Comparison of ENCODE assay signal across 8 cellular contexts in the genomic region with DNA sequence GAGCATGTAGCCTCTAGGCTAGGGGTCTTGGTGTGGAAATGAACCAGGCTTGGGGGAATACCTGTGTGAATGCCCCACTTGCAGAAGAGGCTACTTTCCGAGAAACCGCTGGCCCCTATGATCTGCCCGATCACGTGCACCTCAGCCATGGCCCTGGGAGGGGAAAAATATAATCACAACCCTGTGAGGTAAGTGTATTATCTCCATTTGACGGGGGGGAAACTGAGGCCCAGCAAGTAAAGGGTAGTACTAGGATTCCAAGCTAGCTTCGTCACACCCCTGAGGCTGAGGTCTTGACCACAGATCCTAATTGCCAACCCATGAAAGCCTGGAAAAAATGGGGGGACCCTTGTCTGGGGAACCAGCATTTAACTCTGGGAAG. TPM values are rescaled to one million over a fixed set of nuclear protein-coding genes. Genes with fewer than 3 reads are reported as not detected.
DNase-seq lines count a peak whose midpoint lies in the region; ATAC-seq, FAIRE-seq and TF ChIP-seq lines count a peak whose summit lies in the region.

No MANE protein-coding gene starts in this region.

- peak overlapping the region; percentile 86 for H3K4me3 Mint-ChIP-seq in activated T-cell treated with anti-CD3 and anti-CD28 coated beads, Interleukin-2, amount 50 U/mL, for 4 hours

- H3K4me1 ChIP-seq in HepG2 (ENCODE audit: insufficient read depth, low read length) (peaks cover 50% of the 10 kb centered on the region), thyroid gland (peaks cover 18 to 32% of the 10 kb centered on the region in 2 donors)

- H3K36me3 ChIP-seq in HepG2 (replicated peaks in 1 of 2; ENCODE audit: control insufficient read depth in 1 of 2, insufficient read depth in 2 of 2, low read length in 2 of 2) (no peaks in the 10 kb centered on the region), thyroid gland (no peaks in the 10 kb centered on the region)

- no peak for TF ChIP-seq EP300 in HepG2 (IDR thresholded peaks at IDR 0.05; ENCODE audit: low read depth in 2 of 2, low read length in 2 of 2)
- no peak for TF ChIP-seq EP300 in HepG2 (CRISPR knock-in tag; IDR thresholded peaks at IDR 0.05; ENCODE audit: borderline replicate concordance)

- TF ChIP-seq POLR2A in HepG2 (IDR thresholded peaks at IDR 0.05; ENCODE audit: insufficient read depth in 1 of 2, low read depth in 2 of 2, low read length in 2 of 2) (no peak), thyroid gland (IDR thresholded peaks at IDR 0.05) (no peak)

- peak overlapping the region; percentile 70 to 87 (median 84) for H3K4me3 ChIP-seq in HepG2 (replicated peaks in 1 of 3; ENCODE audit: insufficient read depth in 1 of 3, low read depth in 2 of 3, low read length in 3 of 3)
- peak overlapping the region in 2 of 3 donors; percentile 16 to 60 for H3K4me3 ChIP-seq in thyroid gland (replicated peaks in 1 of 3)

- no peak for DNase-seq in activated T-cell treated with anti-CD3 and anti-CD28 coated beads, Interleukin-2, amount 50 U/mL, for 4 hours
- no peak for DNase-seq in activated T-cell treated with anti-CD3 and anti-CD28 coated beads for 4 hours
- DNase-seq in HepG2 (ENCODE audit: low spot score), result no peak
- no peak for DNase-seq in thyroid gland
- DNase-seq in ecto neural progenitor cell (ENCODE audit: low spot score), result no peak

- CTCF ChIA-PET in HepG2 (lab: Yijun Ruan, JAX; ENCODE audit: low intra/inter-chr PET ratio, low total read pairs), result no interaction called here

- H3K9me3 ChIP-seq in HepG2 (ENCODE audit: low read length) (no peaks in the 10 kb centered on the region), thyroid gland (no peaks in the 10 kb centered on the region)

- intact Hi-C loops in HepG2 (cut with micrococcal nuclease; ENCODE audit: unreplicated experiment), result no loop called here
- intact Hi-C loops in thyroid gland (cut with DNase I), result no loop called here

- TSS peak; percentile 89 for BruUV-seq in HepG2 (replicated peaks; lab: Mats Ljungman, UMichigan)

- 67% methylated on average over 6 of the region's 6 CpGs for WGBS in HepG2 (ENCODE audit: low lambda C conversion rate)
- whole genome bisulfite sequencing in thyroid gland, 2 donors, result 50 to 62% methylated on average over 4 to 6 of the region's 6 CpGs

- peaks cover 38% of the 10 kb centered on the region for H3K4me1 Mint-ChIP-seq in activated T-cell treated with anti-CD3 and anti-CD28 coated beads, Interleukin-2, amount 50 U/mL, for 4 hours (ENCODE audit: low read depth)

- H3K27me3 ChIP-seq in HepG2 (ENCODE audit: control insufficient read depth in 1 of 2, insufficient read depth in 2 of 2, low read length in 2 of 2) (no peaks in the 10 kb centered on the region; a peak in 2 of 5 replicates), thyroid gland (no peaks in the 10 kb centered on the region)

- TF ChIP-seq CTCF in HepG2 (CRISPR knock-in tag; IDR thresholded peaks at IDR 0.05) (no peak), thyroid gland (IDR thresholded peaks at IDR 0.05) (no peak)

- H3K27ac ChIP-seq in angular gyrus (ENCODE audit: low read depth, low read length) (peak overlapping the region; percentile 100), HepG2 (ENCODE audit: extremely low read length, insufficient read depth, low read length) (peak overlapping the region; percentile 95), thyroid gland (peak overlapping the region; percentile 97 to 99 (median 99))

- peak overlapping the region; percentile 94 for H3K4me2 ChIP-seq in HepG2 (ENCODE audit: low read depth, low read length)

- H3K27me3 Mint-ChIP-seq in activated T-cell treated with anti-CD3 and anti-CD28 coated beads, Interleukin-2, amount 50 U/mL, for 4 hours (ENCODE audit: low read depth), result no peaks in the 10 kb centered on the region

- H3K36me3 Mint-ChIP-seq in activated T-cell treated with anti-CD3 and anti-CD28 coated beads, Interleukin-2, amount 50 U/mL, for 4 hours (ENCODE audit: insufficient read depth), result peaks cover under 1% of the 10 kb centered on the region

- in situ Hi-C loops in HepG2 (cut with HindIII; ENCODE audit: extremely low pct_ligation_motif_present, low pct_unique_long_range_greater_than_20kb), result no loop called here

- no peak for ATAC-seq in activated T-cell treated with anti-CD3 and anti-CD28 coated beads, Interleukin-2, amount 50 U/mL, for 4 hours
- ATAC-seq in HepG2 (no peak), HG02763 (IDR thresholded peaks at IDR 0.05; ENCODE audit: unreplicated experiment) (no peak), GM21576 (IDR thresholded peaks at IDR 0.05; ENCODE audit: unreplicated experiment) (no peak)

- no peak for FAIRE-seq in HepG2 (lab: Jason Lieb, UNC)

- POLR2A ChIA-PET in HepG2 (lab: Yijun Ruan, JAX), result interaction anchor here (0.6 to 3.3 kb wide), 17 partner anchors 8 to 137 kb away, joined by 3 to 41 read pairs (median 8); partner anchors contain the start of genes DMAC2, HNRNPUL1, TGFB1 and TMEM91

- no peaks in the 10 kb centered on the region for H3K9me3 Mint-ChIP-seq in activated T-cell treated with anti-CD3 and anti-CD28 coated beads, Interleukin-2, amount 50 U/mL, for 4 hours

- no peak for TF ChIP-seq RAD21 in HepG2 (CRISPR knock-in tag; IDR thresholded peaks at IDR 0.05)

- peak overlapping the region; percentile 28 for H2AFZ ChIP-seq in HepG2 (ENCODE audit: low read length)

- H3K79me2 ChIP-seq in HepG2 (ENCODE audit: insufficient read depth, low read length), result peaks cover 19% of the 10 kb centered on the region

- H3K9ac ChIP-seq in HepG2 (ENCODE audit: insufficient read depth, low read depth, low read length), result peak overlapping the region; percentile 98

- no peaks in the 10 kb centered on the region for H4K20me1 ChIP-seq in HepG2 (ENCODE audit: insufficient read depth, low read length)

RNA-seq across cellular contexts. Expression of gene B9D2, which starts 0.6 kb away (rescaled TPM):
- 1 to 10 TPM; 5.4 to 5.7 (median 5.7) TPM for total RNA-seq in activated T-cell treated with anti-CD3 and anti-CD28 coated beads, Interleukin-2, amount 50 U/mL, for 4 hours
- total RNA-seq in HepG2 (2016; rRNA removed; fragmentation: Illumina TruSeq; extraction: Trizol) (4.4 and 5.3 TPM in 2 replicates), thyroid gland (10 to 100 TPM in 2 of 4 donors, 1 to 10 TPM in 2; 5.9 to 12.5 (median 9.9) TPM)
- total RNA-seq in HepG2 (2016; cell fraction: cytosol; rRNA removed; fragmentation: Illumina TruSeq; extraction: Trizol; ENCODE audit: low read depth), result 1.6 and 2.5 TPM in 2 replicates
- total RNA-seq in HepG2 (2016; cell fraction: insoluble cytoplasmic fraction; rRNA removed; fragmentation: Illumina TruSeq; extraction: Trizol), result 4.5 and 4.8 TPM in 2 replicates
- 3.0 and 4.0 TPM in 2 replicates for total RNA-seq in HepG2 (2016; cell fraction: membrane; rRNA removed; fragmentation: Illumina TruSeq; extraction: Trizol)
- 2.3 and 2.6 TPM in 2 replicates for total RNA-seq in HepG2 (2016; cell fraction: nucleus; rRNA removed; fragmentation: Illumina TruSeq; extraction: Trizol)
- polyA plus RNA-seq in HepG2 (2011; rRNA removed), result 2.9 and 3.1 TPM in 2 replicates
- polyA plus RNA-seq in HepG2 (2011; cell fraction: cytosol; rRNA removed), result 2.1 and 3.5 TPM in 2 replicates
- 2.3 and 2.4 TPM in 2 replicates for polyA plus RNA-seq in HepG2 (2011; cell fraction: nucleus; rRNA removed)
- polyA plus RNA-seq in HepG2 (2012), result 1.1 and 1.5 TPM in 2 replicates
- polyA plus RNA-seq in HepG2 (2016; cell fraction: cytosol; fragmentation: Illumina TruSeq; extraction: Trizol; ENCODE audit: low read depth), result 1.9 TPM in 2 replicates
- 3.4 and 4.7 TPM in 2 replicates for polyA plus RNA-seq in HepG2 (2016; cell fraction: insoluble cytoplasmic fraction; fragmentation: Illumina TruSeq; extraction: Trizol; ENCODE audit: low read depth)
- 2.7 and 3.1 TPM in 2 replicates for polyA plus RNA-seq in HepG2 (2016; cell fraction: membrane; fragmentation: Illumina TruSeq; extraction: Trizol; ENCODE audit: low read depth)
- polyA plus RNA-seq in HepG2 (2016; cell fraction: nucleus; fragmentation: Illumina TruSeq; extraction: Trizol; ENCODE audit: insufficient read depth, low read depth), result 3.4 and 5.8 TPM in 2 replicates
- polyA minus RNA-seq in HepG2 (2011; rRNA and poly(A)+ RNA removed; ENCODE audit: low replicate concordance), result 2.0 and 4.3 TPM in 2 replicates
- polyA minus RNA-seq in HepG2 (2011; cell fraction: cytosol; rRNA and poly(A)+ RNA removed), result 1.2 and 1.5 TPM in 2 replicates
- polyA minus RNA-seq in HepG2 (2011; cell fraction: nucleus; rRNA and poly(A)+ RNA removed), result 0.90 and 2.5 TPM in 2 replicates

RNA-seq across cellular contexts. Expression of gene TGFB1, which starts 9.6 kb away (rescaled TPM):
- total RNA-seq in activated T-cell treated with anti-CD3 and anti-CD28 coated beads, Interleukin-2, amount 50 U/mL, for 4 hours, result 100 to 1,000 TPM; 134 to 168 (median 142) TPM
- total RNA-seq in HepG2 (2016; rRNA removed; fragmentation: Illumina TruSeq; extraction: Trizol) (2.7 and 4.1 TPM in 2 replicates), thyroid gland (10 to 100 TPM in 3 of 4 donors, 1 to 10 TPM in 1; 9.6 to 13.7 (median 11.0) TPM)
- total RNA-seq in HepG2 (2016; cell fraction: cytosol; rRNA removed; fragmentation: Illumina TruSeq; extraction: Trizol; ENCODE audit: low read depth), result 6.2 and 9.0 TPM in 2 replicates
- total RNA-seq in HepG2 (2016; cell fraction: insoluble cytoplasmic fraction; rRNA removed; fragmentation: Illumina TruSeq; extraction: Trizol), result 2.2 and 3.6 TPM in 2 replicates
- 12.7 and 14.7 TPM in 2 replicates for total RNA-seq in HepG2 (2016; cell fraction: membrane; rRNA removed; fragmentation: Illumina TruSeq; extraction: Trizol)
- total RNA-seq in HepG2 (2016; cell fraction: nucleus; rRNA removed; fragmentation: Illumina TruSeq; extraction: Trizol), result 3.0 and 7.5 TPM in 2 replicates
- polyA plus RNA-seq in HepG2 (2011; rRNA removed), result 5.4 and 6.2 TPM in 2 replicates
- 4.9 and 6.6 TPM in 2 replicates for polyA plus RNA-seq in HepG2 (2011; cell fraction: cytosol; rRNA removed)
- 24.0 and 30.3 TPM in 2 replicates for polyA plus RNA-seq in HepG2 (2011; cell fraction: nucleus; rRNA removed)
- 27.5 and 39.6 TPM in 2 replicates for polyA plus RNA-seq in HepG2 (2012)
- polyA plus RNA-seq in HepG2 (2016; cell fraction: cytosol; fragmentation: Illumina TruSeq; extraction: Trizol; ENCODE audit: low read depth), result 35.9 and 36.5 TPM in 2 replicates
- polyA plus RNA-seq in HepG2 (2016; cell fraction: insoluble cytoplasmic fraction; fragmentation: Illumina TruSeq; extraction: Trizol; ENCODE audit: low read depth), result 13.3 and 16.4 TPM in 2 replicates
- 49.5 and 52.5 TPM in 2 replicates for polyA plus RNA-seq in HepG2 (2016; cell fraction: membrane; fragmentation: Illumina TruSeq; extraction: Trizol; ENCODE audit: low read depth)
- 30.3 and 32.9 TPM in 2 replicates for polyA plus RNA-seq in HepG2 (2016; cell fraction: nucleus; fragmentation: Illumina TruSeq; extraction: Trizol; ENCODE audit: insufficient read depth, low read depth)
- polyA minus RNA-seq in HepG2 (2011; rRNA and poly(A)+ RNA removed; ENCODE audit: low replicate concordance), result 5.5 and 10.7 TPM in 2 replicates
- polyA minus RNA-seq in HepG2 (2011; cell fraction: cytosol; rRNA and poly(A)+ RNA removed), result 17.6 and 20.2 TPM in 2 replicates
- polyA minus RNA-seq in HepG2 (2011; cell fraction: nucleus; rRNA and poly(A)+ RNA removed), result 6.1 and 7.5 TPM in 2 replicates

RNA-seq across cellular contexts. Expression of gene TMEM91, which starts 13.0 kb away (rescaled TPM):
- total RNA-seq in activated T-cell treated with anti-CD3 and anti-CD28 coated beads, Interleukin-2, amount 50 U/mL, for 4 hours, result 1 to 10 TPM; 1.2 to 2.4 (median 1.5) TPM
- total RNA-seq in HepG2 (2016; rRNA removed; fragmentation: Illumina TruSeq; extraction: Trizol), result 6.3 and 8.4 TPM in 2 replicates
- 4.9 and 6.5 TPM in 2 replicates for total RNA-seq in HepG2 (2016; cell fraction: cytosol; rRNA removed; fragmentation: Illumina TruSeq; extraction: Trizol; ENCODE audit: low read depth)
- total RNA-seq in HepG2 (2016; cell fraction: insoluble cytoplasmic fraction; rRNA removed; fragmentation: Illumina TruSeq; extraction: Trizol), result 6.2 and 7.3 TPM in 2 replicates
- total RNA-seq in HepG2 (2016; cell fraction: membrane; rRNA removed; fragmentation: Illumina TruSeq; extraction: Trizol), result 3.9 and 4.6 TPM in 2 replicates
- 3.4 and 6.0 TPM in 2 replicates for total RNA-seq in HepG2 (2016; cell fraction: nucleus; rRNA removed; fragmentation: Illumina TruSeq; extraction: Trizol)
- 10.3 and 11.2 TPM in 2 replicates for polyA plus RNA-seq in HepG2 (2011; rRNA removed)
- 8.3 and 10.4 TPM in 2 replicates for polyA plus RNA-seq in HepG2 (2011; cell fraction: cytosol; rRNA removed)
- polyA plus RNA-seq in HepG2 (2011; cell fraction: nucleus; rRNA removed), result 23.1 and 25.5 TPM in 2 replicates
- 7.9 and 10.2 TPM in 2 replicates for polyA plus RNA-seq in HepG2 (2012)
- 4.9 and 5.8 TPM in 2 replicates for polyA plus RNA-seq in HepG2 (2016; cell fraction: cytosol; fragmentation: Illumina TruSeq; extraction: Trizol; ENCODE audit: low read depth)
- 5.7 and 7.2 TPM in 2 replicates for polyA plus RNA-seq in HepG2 (2016; cell fraction: insoluble cytoplasmic fraction; fragmentation: Illumina TruSeq; extraction: Trizol; ENCODE audit: low read depth)
- polyA plus RNA-seq in HepG2 (2016; cell fraction: membrane; fragmentation: Illumina TruSeq; extraction: Trizol; ENCODE audit: low read depth), result 4.2 and 4.9 TPM in 2 replicates
- 9.5 and 11.5 TPM in 2 replicates for polyA plus RNA-seq in HepG2 (2016; cell fraction: nucleus; fragmentation: Illumina TruSeq; extraction: Trizol; ENCODE audit: insufficient read depth, low read depth)
- 2.0 and 33.3 TPM in 2 replicates for polyA minus RNA-seq in HepG2 (2011; rRNA and poly(A)+ RNA removed; ENCODE audit: low replicate concordance)
- polyA minus RNA-seq in HepG2 (2011; cell fraction: cytosol; rRNA and poly(A)+ RNA removed), result 4.9 and 7.2 TPM in 2 replicates
- polyA minus RNA-seq in HepG2 (2011; cell fraction: nucleus; rRNA and poly(A)+ RNA removed), result 12.7 and 17.7 TPM in 2 replicates
- total RNA-seq in thyroid gland, result 10 to 100 TPM in 2 of 4 donors, 1 to 10 TPM in 2; 5.0 to 14.9 (median 9.0) TPM

RNA-seq across cellular contexts. Expression of gene EXOSC5, which starts 33.8 kb away (rescaled TPM):
- total RNA-seq in activated T-cell treated with anti-CD3 and anti-CD28 coated beads, Interleukin-2, amount 50 U/mL, for 4 hours, result 10 to 100 TPM; 86.3 to 95.5 (median 94.5) TPM
- total RNA-seq in HepG2 (2016; rRNA removed; fragmentation: Illumina TruSeq; extraction: Trizol) (23.6 and 24.1 TPM in 2 replicates), thyroid gland (10 to 100 TPM; 11.8 to 20.7 (median 14.2) TPM)
- total RNA-seq in HepG2 (2016; cell fraction: cytosol; rRNA removed; fragmentation: Illumina TruSeq; extraction: Trizol; ENCODE audit: low read depth), result 7.1 TPM in 2 replicates
- total RNA-seq in HepG2 (2016; cell fraction: insoluble cytoplasmic fraction; rRNA removed; fragmentation: Illumina TruSeq; extraction: Trizol), result 22.9 and 25.3 TPM in 2 replicates
- 5.9 and 7.1 TPM in 2 replicates for total RNA-seq in HepG2 (2016; cell fraction: membrane; rRNA removed; fragmentation: Illumina TruSeq; extraction: Trizol)
- 11.1 and 12.5 TPM in 2 replicates for total RNA-seq in HepG2 (2016; cell fraction: nucleus; rRNA removed; fragmentation: Illumina TruSeq; extraction: Trizol)
- polyA plus RNA-seq in HepG2 (2011; rRNA removed), result 26.5 and 31.5 TPM in 2 replicates
- 28.1 and 37.8 TPM in 2 replicates for polyA plus RNA-seq in HepG2 (2011; cell fraction: cytosol; rRNA removed)
- polyA plus RNA-seq in HepG2 (2011; cell fraction: nucleus; rRNA removed), result 19.3 and 20.0 TPM in 2 replicates
- polyA plus RNA-seq in HepG2 (2012), result 19.0 and 33.9 TPM in 2 replicates
- polyA plus RNA-seq in HepG2 (2016; cell fraction: cytosol; fragmentation: Illumina TruSeq; extraction: Trizol; ENCODE audit: low read depth), result 4.5 and 5.0 TPM in 2 replicates
- 23.1 and 25.5 TPM in 2 replicates for polyA plus RNA-seq in HepG2 (2016; cell fraction: insoluble cytoplasmic fraction; fragmentation: Illumina TruSeq; extraction: Trizol; ENCODE audit: low read depth)
- polyA plus RNA-seq in HepG2 (2016; cell fraction: membrane; fragmentation: Illumina TruSeq; extraction: Trizol; ENCODE audit: low read depth), result 3.8 and 5.4 TPM in 2 replicates
- 17.4 and 17.8 TPM in 2 replicates for polyA plus RNA-seq in HepG2 (2016; cell fraction: nucleus; fragmentation: Illumina TruSeq; extraction: Trizol; ENCODE audit: insufficient read depth, low read depth)
- 18.9 and 21.9 TPM in 2 replicates for polyA minus RNA-seq in HepG2 (2011; rRNA and poly(A)+ RNA removed; ENCODE audit: low replicate concordance)
- 11.7 and 13.1 TPM in 2 replicates for polyA minus RNA-seq in HepG2 (2011; cell fraction: cytosol; rRNA and poly(A)+ RNA removed)
- 7.5 and 9.0 TPM in 2 replicates for polyA minus RNA-seq in HepG2 (2011; cell fraction: nucleus; rRNA and poly(A)+ RNA removed)

RNA-seq across cellular contexts. Expression of gene BCKDHA, which starts 34.3 kb away (rescaled TPM):
- total RNA-seq in activated T-cell treated with anti-CD3 and anti-CD28 coated beads, Interleukin-2, amount 50 U/mL, for 4 hours, result 10 to 100 TPM; 23.7 to 29.1 (median 26.7) TPM
- total RNA-seq in HepG2 (2016; rRNA removed; fragmentation: Illumina TruSeq; extraction: Trizol) (9.7 and 11.8 TPM in 2 replicates), thyroid gland (10 to 100 TPM; 57.4 to 90.9 (median 85.6) TPM)
- 1.5 TPM in 2 replicates for total RNA-seq in HepG2 (2016; cell fraction: cytosol; rRNA removed; fragmentation: Illumina TruSeq; extraction: Trizol; ENCODE audit: low read depth)
- 6.9 and 10.5 TPM in 2 replicates for total RNA-seq in HepG2 (2016; cell fraction: insoluble cytoplasmic fraction; rRNA removed; fragmentation: Illumina TruSeq; extraction: Trizol)
- total RNA-seq in HepG2 (2016; cell fraction: membrane; rRNA removed; fragmentation: Illumina TruSeq; extraction: Trizol), result 3.3 and 4.5 TPM in 2 replicates
- 6.1 and 7.1 TPM in 2 replicates for total RNA-seq in HepG2 (2016; cell fraction: nucleus; rRNA removed; fragmentation: Illumina TruSeq; extraction: Trizol)
- 31.3 and 31.5 TPM in 2 replicates for polyA plus RNA-seq in HepG2 (2011; rRNA removed)
- 20.9 and 32.3 TPM in 2 replicates for polyA plus RNA-seq in HepG2 (2011; cell fraction: cytosol; rRNA removed)
- polyA plus RNA-seq in HepG2 (2011; cell fraction: nucleus; rRNA removed), result 30.6 and 39.7 TPM in 2 replicates
- polyA plus RNA-seq in HepG2 (2012), result 10.5 and 13.8 TPM in 2 replicates
- 1.6 and 2.5 TPM in 2 replicates for polyA plus RNA-seq in HepG2 (2016; cell fraction: cytosol; fragmentation: Illumina TruSeq; extraction: Trizol; ENCODE audit: low read depth)
- polyA plus RNA-seq in HepG2 (2016; cell fraction: insoluble cytoplasmic fraction; fragmentation: Illumina TruSeq; extraction: Trizol; ENCODE audit: low read depth), result 5.8 and 6.3 TPM in 2 replicates
- polyA plus RNA-seq in HepG2 (2016; cell fraction: membrane; fragmentation: Illumina TruSeq; extraction: Trizol; ENCODE audit: low read depth), result 2.1 and 3.5 TPM in 2 replicates
- 3.7 and 7.6 TPM in 2 replicates for polyA plus RNA-seq in HepG2 (2016; cell fraction: nucleus; fragmentation: Illumina TruSeq; extraction: Trizol; ENCODE audit: insufficient read depth, low read depth)
- polyA minus RNA-seq in HepG2 (2011; rRNA and poly(A)+ RNA removed; ENCODE audit: low replicate concordance), result 19.1 and 44.4 TPM in 2 replicates
- 23.0 and 29.5 TPM in 2 replicates for polyA minus RNA-seq in HepG2 (2011; cell fraction: cytosol; rRNA and poly(A)+ RNA removed)
- polyA minus RNA-seq in HepG2 (2011; cell fraction: nucleus; rRNA and poly(A)+ RNA removed), result 11.6 and 11.8 TPM in 2 replicates

Comparison
In these comparisons a context has a peak if more than half of its experiments do, and no peak if none do; other contexts are left out.
1. RNA of gene TGFB1, which starts 9.6 kb away (total RNA-seq): 134 to 168 TPM in activated T-cell treated with anti-CD3 and anti-CD28 coated beads, Interleukin-2, amount 50 U/mL, for 4 hours; 9.6 to 13.7 TPM in thyroid gland and 2.2 to 14.7 TPM in HepG2; every median in the first group is over 4 times any median in the second.
2. Peak in every context shown above with its lines, with median percentiles within 50 percentile points of each other: H3K27ac ChIP-seq.